In genomic region chrX:71533850-71534515, GRCh38 we compare ENCODE assay signal across 7 cellular contexts. TPM values are rescaled to one million over a fixed set of nuclear protein-coding genes. Genes with fewer than 3 reads are reported as not detected.
DNase-seq lines count a peak whose midpoint lies in the region; ATAC-seq lines count a peak whose summit lies in the region.

No MANE protein-coding gene starts in this region.

- H4K91ac ChIP-seq in mesenchymal stem cell (ENCODE audit: low read length) = no peak overlapping the region

- peak overlapping the region; percentile 45 for H3K4me2 ChIP-seq in mesenchymal stem cell (ENCODE audit: low read length, poor library complexity, severe bottlenecking)

- peak overlapping the region in 1 of 2 experiments; percentile 17 for H3K4ac ChIP-seq in mesenchymal stem cell (ENCODE audit: low read depth in 1 of 2, low read length in 2 of 2)

- H3K27me3 ChIP-seq in effector memory CD4-positive, alpha-beta T cell (replicated peaks; ENCODE audit: control insufficient read depth, insufficient read depth, low read length, poor library complexity, severe bottlenecking) = no peaks in the 10 kb centered on the region
- no peaks in the 10 kb centered on the region for H3K27me3 ChIP-seq in mesenchymal stem cell (ENCODE audit: control insufficient read depth in 1 of 2, insufficient read depth in 1 of 2, low read length in 2 of 2)

- DNase-seq in NCI-H2227 treated with DMSO at 0.1 percent for 48 hours (lab: John Stamatoyannopoulos, UW) (peak; percentile 68), mesenchymal stem cell (peak; percentile 66)
- DNase-seq in activated CD4-positive, alpha-beta memory T cell treated with anti-CD3 and anti-CD28 coated beads for 36 hours = peak; percentile 77
- peak; percentile 26 to 38 (median 32) for DNase-seq in effector memory CD4-positive, alpha-beta T cell
- peak; percentile 60 for DNase-seq in stimulated activated naive CD4-positive, alpha-beta T cell treated with Interleukin-2 at 50 U/mL for 16 hours (lab: John Stamatoyannopoulos, UW)

- peak overlapping the region in 1 of 2 experiments; percentile 89 for H3K14ac ChIP-seq in mesenchymal stem cell (ENCODE audit: low read length in 2 of 2)

- ATAC-seq in GM21723 (IDR thresholded peaks at IDR 0.05; ENCODE audit: unreplicated experiment) = peak; percentile 30
- no peak for ATAC-seq in HG03439 (IDR thresholded peaks at IDR 0.05; ENCODE audit: unreplicated experiment)

- H3K36me3 Mint-ChIP-seq in activated CD4-positive, alpha-beta memory T cell treated with anti-CD3 and anti-CD28 coated beads for 36 hours = peaks cover 49% of the 10 kb centered on the region

- peaks cover 22% of the 10 kb centered on the region for H3K4me1 Mint-ChIP-seq in activated CD4-positive, alpha-beta memory T cell treated with anti-CD3 and anti-CD28 coated beads for 36 hours (ENCODE audit: low read depth)

- H3K36me3 ChIP-seq in effector memory CD4-positive, alpha-beta T cell (ENCODE audit: control insufficient read depth, insufficient read depth, low read length) = no peaks in the 10 kb centered on the region
- H3K36me3 ChIP-seq in mesenchymal stem cell (ENCODE audit: control insufficient read depth in 1 of 2, insufficient read depth in 2 of 2, low read depth in 1 of 2, low read length in 2 of 2) = peaks cover 0 to 9% of the 10 kb centered on the region in 2 experiments

- WGBS in mesenchymal stem cell = 0% methylated on average over 28 of the region's 31 CpGs

- H3K27ac Mint-ChIP-seq in activated CD4-positive, alpha-beta memory T cell treated with anti-CD3 and anti-CD28 coated beads for 36 hours = peak overlapping the region; percentile 98

- peak overlapping the region in 1 of 2 experiments; percentile 59 for H3K23ac ChIP-seq in mesenchymal stem cell (ENCODE audit: low read length in 2 of 2)

- H3K4me3 Mint-ChIP-seq in activated CD4-positive, alpha-beta memory T cell treated with anti-CD3 and anti-CD28 coated beads for 36 hours = peak overlapping the region; percentile 97

- H2BK5ac ChIP-seq in mesenchymal stem cell (ENCODE audit: low read depth, low read length, poor library complexity, severe bottlenecking) = no peak overlapping the region

- peak overlapping the region; percentile 98 for H3K9ac ChIP-seq in mesenchymal stem cell (ENCODE audit: low read length)

- H3K27ac ChIP-seq in effector memory CD4-positive, alpha-beta T cell (ENCODE audit: insufficient read depth, low read length, poor library complexity, severe bottlenecking) = peak overlapping the region; percentile 86
- peak overlapping the region; percentile 89 for H3K27ac ChIP-seq in mesenchymal stem cell (ENCODE audit: low read length, poor library complexity, severe bottlenecking)

- peaks cover 12% of the 10 kb centered on the region for H3K4me1 ChIP-seq in effector memory CD4-positive, alpha-beta T cell (ENCODE audit: control insufficient read depth, insufficient read depth, low read length, poor library complexity, severe bottlenecking)
- H3K4me1 ChIP-seq in mesenchymal stem cell (ENCODE audit: control insufficient read depth, insufficient read depth, low read depth, low read length) = no peaks in the 10 kb centered on the region

- no peak overlapping the region for H2AFZ ChIP-seq in mesenchymal stem cell (ENCODE audit: low read depth, low read length)

- peak overlapping the region; percentile 85 for H3K4me3 ChIP-seq in effector memory CD4-positive, alpha-beta T cell (ENCODE audit: insufficient read depth, low read depth, low read length, poor library complexity, severe bottlenecking)
- H3K4me3 ChIP-seq in mesenchymal stem cell (ENCODE audit: insufficient read depth in 1 of 2, low read depth in 1 of 2, low read length in 2 of 2) = peak overlapping the region; percentile 79 to 96

- CTCF ChIA-PET in activated CD4-positive, alpha-beta memory T cell treated with anti-CD3 and anti-CD28 coated beads for 36 hours (lab: Charles Lee) = interaction anchor here (1.3 to 1.8 kb wide), 3 partner anchors 8 to 83 kb away, joined by 4 to 6 read pairs (median 5); no protein-coding TSS in a partner anchor

- H3K79me1 ChIP-seq in mesenchymal stem cell (replicated peaks; ENCODE audit: low read length, poor library complexity, severe bottlenecking) = no peaks in the 10 kb centered on the region

- peak overlapping the region in 1 of 2 experiments; percentile 73 for H3K18ac ChIP-seq in mesenchymal stem cell (ENCODE audit: low read depth in 1 of 2, low read length in 2 of 2)

- H3K27me3 Mint-ChIP-seq in activated CD4-positive, alpha-beta memory T cell treated with anti-CD3 and anti-CD28 coated beads for 36 hours = no peaks in the 10 kb centered on the region

- POLR2A ChIA-PET in activated CD4-positive, alpha-beta memory T cell treated with anti-CD3 and anti-CD28 coated beads for 36 hours (lab: Charles Lee) = interaction anchor here (0.7 to 7.2 kb wide), 11 partner anchors 10 to 422 kb away, joined by 3 to 96 read pairs (median 8); partner anchors contain the start of genes CXCR3, IL2RG, NONO and TAF1

- H2BK12ac ChIP-seq in mesenchymal stem cell (ENCODE audit: low read length in 2 of 2) = no peak overlapping the region

- peak overlapping the region; percentile 32 for H2AK5ac ChIP-seq in mesenchymal stem cell (ENCODE audit: low read length, severe bottlenecking)

- no peak overlapping the region for H2BK15ac ChIP-seq in mesenchymal stem cell (ENCODE audit: low read depth, poor library complexity, severe bottlenecking)

- intact Hi-C loops in activated CD4-positive, alpha-beta memory T cell treated with anti-CD3 and anti-CD28 coated beads for 36 hours (cut with micrococcal nuclease) = loop anchor here (2.0 to 10.0 kb wide), 6 partner anchors 42 to 422 kb away; partner anchors contain the start of genes IL2RG, NONO and TAF1

- H4K8ac ChIP-seq in mesenchymal stem cell (ENCODE audit: low read length) = no peak overlapping the region

- no peak overlapping the region for H2BK120ac ChIP-seq in mesenchymal stem cell (ENCODE audit: low read depth, low read length)

- peaks cover 3% of the 10 kb centered on the region for H3K9me3 Mint-ChIP-seq in activated CD4-positive, alpha-beta memory T cell treated with anti-CD3 and anti-CD28 coated beads for 36 hours

- H3K9me3 ChIP-seq in effector memory CD4-positive, alpha-beta T cell (ENCODE audit: control insufficient read depth, low read length) = no peaks in the 10 kb centered on the region
- no peaks in the 10 kb centered on the region for H3K9me3 ChIP-seq in mesenchymal stem cell (ENCODE audit: control insufficient read depth, low read length)

RNA-seq across cellular contexts. Expression of gene OGT, which starts 1.1 kb away (rescaled TPM):
- 100 to 1,000 TPM; 280 to 304 TPM for total RNA-seq in activated CD4-positive, alpha-beta memory T cell treated with anti-CD3 and anti-CD28 coated beads for 36 hours
- polyA plus RNA-seq in mesenchymal stem cell (2013, experiment 1 of 2) = 39.8 TPM
- 36.8 TPM for polyA plus RNA-seq in mesenchymal stem cell (2013, experiment 2 of 2)

RNA-seq across cellular contexts. Expression of gene GCNA, which starts 44.3 kb away (rescaled TPM):
- 1 to 10 TPM; 3.2 to 3.4 TPM for total RNA-seq in activated CD4-positive, alpha-beta memory T cell treated with anti-CD3 and anti-CD28 coated beads for 36 hours
- 0.64 TPM for polyA plus RNA-seq in mesenchymal stem cell (2013, experiment 1 of 2)
- polyA plus RNA-seq in mesenchymal stem cell (2013, experiment 2 of 2) = 0.56 TPM
